ENCODE assay signal across 20 cellular contexts in genomic region chr18:13688191-13689136, GRCh38.
"Had no signal": no experiment of that assay in that cellular context is flagged by ENCODE, and none has a peak within 500 bp of the region (broad histone marks: within the 10 kb centered on the region; RNA-seq: fewer than 3 reads in every experiment).

No MANE protein-coding gene starts in this region.

- ATAC-seq: activated CD8-positive, alpha-beta T cell treated with anti-CD3 and anti-CD28 coated beads, Interleukin-2, amount 10 ng/mL, durations not matched to agents 7 days and 5 days; activated T-cell treated with anti-CD3 and anti-CD28 coated beads, Interleukin-2, amount 50 U/mL, for 4 hours; effector memory CD8-positive, alpha-beta T cell; foreskin keratinocyte; naive thymus-derived CD8-positive, alpha-beta T cell; sciatic nerve had no signal

- H3K27ac Mint-ChIP-seq: activated CD8-positive, alpha-beta T cell treated with anti-CD3 and anti-CD28 coated beads, Interleukin-2, amount 10 ng/mL, durations not matched to agents 7 days and 5 days; dendritic cell treated with granulocyte-macrophage colony-stimulating factor and Interleukin-4, amounts not matched to agents 40 ng/mL and 50 ng/mL, for 4 days; effector memory CD8-positive, alpha-beta T cell had no signal

- H3K36me3 ChIP-seq: ascending aorta, ovary had no signal

- H3K4me1 ChIP-seq: ascending aorta, foreskin keratinocyte had no signal

- H3K4me3 Mint-ChIP-seq: activated CD8-positive, alpha-beta T cell treated with anti-CD3 and anti-CD28 coated beads, Interleukin-2, amount 10 ng/mL, durations not matched to agents 7 days and 5 days; activated T-cell treated with anti-CD3 and anti-CD28 coated beads, Interleukin-2, amount 50 U/mL, for 4 hours; dendritic cell treated with granulocyte-macrophage colony-stimulating factor and Interleukin-4, amounts not matched to agents 40 ng/mL and 50 ng/mL, for 4 days; effector memory CD8-positive, alpha-beta T cell had no signal

- H3K9me3 ChIP-seq: ascending aorta, ovary had no signal

- H3K27ac ChIP-seq: ascending aorta, foreskin keratinocyte, ovary had no signal

- H3K27me3 ChIP-seq: ascending aorta, foreskin keratinocyte, ovary had no signal

- H3K4me3 ChIP-seq: ascending aorta, ovary, smooth muscle cell had no signal

- H3K4me2 ChIP-seq: smooth muscle cell had no signal

- H3K27me3 Mint-ChIP-seq: dendritic cell treated with granulocyte-macrophage colony-stimulating factor and Interleukin-4, amounts not matched to agents 40 ng/mL and 50 ng/mL, for 4 days; effector memory CD8-positive, alpha-beta T cell; naive thymus-derived CD8-positive, alpha-beta T cell had no signal

- DNase-seq: activated CD4-positive, alpha-beta T cell treated with anti-CD3 and anti-CD28 coated beads for 48 hours; activated CD4-positive, CD25-positive, alpha-beta regulatory T cell; activated CD8-positive, alpha-beta memory T cell treated with anti-CD3 and anti-CD28 coated beads, Interleukin-2, amount 50 U/mL, for 4 hours; activated CD8-positive, alpha-beta T cell treated with anti-CD3 and anti-CD28 coated beads, Interleukin-2, amount 10 ng/mL, durations not matched to agents 7 days and 5 days; activated effector memory CD4-positive, alpha-beta T cell treated with Interleukin-2 at 50 U/mL for 16 hours; activated naive CD4-positive, alpha-beta T cell treated with anti-CD3 and anti-CD28 coated beads, Interleukin-2, amount 50 U/mL, for 16 hours; activated T-cell treated with anti-CD3 and anti-CD28 coated beads, Interleukin-2, amount 50 U/mL, for 4 hours; effector memory CD8-positive, alpha-beta T cell; foreskin keratinocyte; glutamatergic neuron; kidney; mesenchymal stem cell; naive thymus-derived CD8-positive, alpha-beta T cell; ovary; stimulated activated CD4-positive, alpha-beta T cell treated with anti-CD3 and anti-CD28 coated beads, Interleukin-4, amount 100 ng/mL, for 1 hour; T1000 had no signal
